ENCODE assay signal across 1 cellular context in genomic region chr16:1932050-1933028, GRCh38.
TF ChIP-seq lines count a peak whose summit lies in the region.

No MANE protein-coding gene starts in this region.

TF ChIP-seq in HepG2, 621 proteins besides CTCF, POLR2A, EP300 and RAD21 (continued from another document):
- TF ChIP-seq NFKBIZ (CRISPR knock-in tag; IDR thresholded peaks at IDR 0.05) (no peak), ZBTB1 (CRISPR knock-in tag; IDR thresholded peaks at IDR 0.05; ENCODE audit: borderline replicate concordance) (no peak), ZBTB7B (CRISPR knock-in tag; IDR thresholded peaks at IDR 0.05) (peak; percentile 49; the same call in 1 of the 2 replicates), ZMYM4 (CRISPR knock-in tag; IDR thresholded peaks at IDR 0.05) (0 out of 2 replicates have a peak, but pooled peaks have one; percentile 32), ZNF280B (CRISPR knock-in tag; IDR thresholded peaks at IDR 0.05; ENCODE audit: borderline replicate concordance) (0 out of 2 replicates have a peak, but pooled peaks have one; percentile 46), TGIF2 (CRISPR knock-in tag; IDR thresholded peaks at IDR 0.05) (no peak), ATF7-NPFF (CRISPR knock-in tag; IDR thresholded peaks at IDR 0.05; ENCODE audit: low read depth) (0 out of 2 replicates have a peak, but pooled peaks have one; percentile 9), SIX1 (CRISPR knock-in tag; IDR thresholded peaks at IDR 0.05; ENCODE audit: borderline replicate concordance) (no peak), ZSCAN21 (CRISPR knock-in tag; IDR thresholded peaks at IDR 0.05; ENCODE audit: borderline replicate concordance) (peak; percentile 23; the same call in 1 of the 2 replicates), KLF15 (CRISPR knock-in tag; IDR thresholded peaks at IDR 0.05; ENCODE audit: borderline replicate concordance) (no peak), FIP1L1 (IDR thresholded peaks at IDR 0.05; ENCODE audit: borderline replicate concordance, insufficient read depth, low read depth, low read length) (no peak), ZNF34 (CRISPR knock-in tag; IDR thresholded peaks at IDR 0.05; ENCODE audit: borderline replicate concordance) (no peak), SMAD3 (CRISPR knock-in tag; IDR thresholded peaks at IDR 0.05) (no peak), ZNF383 (CRISPR knock-in tag; IDR thresholded peaks at IDR 0.05; ENCODE audit: borderline replicate concordance) (no peak), CREBL2 (CRISPR knock-in tag; IDR thresholded peaks at IDR 0.05; ENCODE audit: borderline replicate concordance) (0 out of 2 replicates have a peak, but pooled peaks have one; percentile 32), FOXP1 (IDR thresholded peaks at IDR 0.05) (no peak), FOXP1 (CRISPR knock-in tag; IDR thresholded peaks at IDR 0.05) (no peak), SMC3 (IDR thresholded peaks at IDR 0.05; ENCODE audit: low read length) (peak; percentile 23; the same call in 1 of the 2 replicates), ATF3 (CRISPR knock-in tag; IDR thresholded peaks at IDR 0.05) (no peak), ZNF775 (CRISPR knock-in tag; IDR thresholded peaks at IDR 0.05; ENCODE audit: borderline replicate concordance) (no peak), TEAD3 (CRISPR knock-in tag; optimal IDR thresholded peaks at IDR 0.05; ENCODE audit: borderline replicate concordance) (no peak), ZNF292 (CRISPR knock-in tag; IDR thresholded peaks at IDR 0.05; ENCODE audit: borderline replicate concordance, low read depth) (peak; percentile 69; the same call in 1 of the 2 replicates), BORCS8-MEF2B (CRISPR knock-in tag; IDR thresholded peaks at IDR 0.05) (no peak), ZEB1 (IDR thresholded peaks at IDR 0.05; ENCODE audit: insufficient replicate concordance, low read depth) (no peak), ZNF543 (CRISPR knock-in tag; IDR thresholded peaks at IDR 0.05) (peak; percentile 5; the same call in 1 of the 2 replicates), ZNF282 (IDR thresholded peaks at IDR 0.05; ENCODE audit: partially characterized antibody) (no peak), SP1 (IDR thresholded peaks at IDR 0.05) (no peak), SP1 (CRISPR knock-in tag; IDR thresholded peaks at IDR 0.05) (0 out of 2 replicates have a peak, but pooled peaks have one; percentile 42)
- TF ChIP-seq, protein P1, sequence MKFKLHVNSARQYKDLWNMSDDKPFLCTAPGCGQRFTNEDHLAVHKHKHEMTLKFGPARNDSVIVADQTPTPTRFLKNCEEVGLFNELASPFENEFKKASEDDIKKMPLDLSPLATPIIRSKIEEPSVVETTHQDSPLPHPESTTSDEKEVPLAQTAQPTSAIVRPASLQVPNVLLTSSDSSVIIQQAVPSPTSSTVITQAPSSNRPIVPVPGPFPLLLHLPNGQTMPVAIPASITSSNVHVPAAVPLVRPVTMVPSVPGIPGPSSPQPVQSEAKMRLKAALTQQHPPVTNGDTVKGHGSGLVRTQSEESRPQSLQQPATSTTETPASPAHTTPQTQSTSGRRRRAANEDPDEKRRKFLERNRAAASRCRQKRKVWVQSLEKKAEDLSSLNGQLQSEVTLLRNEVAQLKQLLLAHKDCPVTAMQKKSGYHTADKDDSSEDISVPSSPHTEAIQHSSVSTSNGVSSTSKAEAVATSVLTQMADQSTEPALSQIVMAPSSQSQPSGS (CRISPR knock-in tag; IDR thresholded peaks at IDR 0.05) = 0 out of 2 replicates have a peak, but pooled peaks have one; percentile 25
- TF ChIP-seq, protein P2, sequence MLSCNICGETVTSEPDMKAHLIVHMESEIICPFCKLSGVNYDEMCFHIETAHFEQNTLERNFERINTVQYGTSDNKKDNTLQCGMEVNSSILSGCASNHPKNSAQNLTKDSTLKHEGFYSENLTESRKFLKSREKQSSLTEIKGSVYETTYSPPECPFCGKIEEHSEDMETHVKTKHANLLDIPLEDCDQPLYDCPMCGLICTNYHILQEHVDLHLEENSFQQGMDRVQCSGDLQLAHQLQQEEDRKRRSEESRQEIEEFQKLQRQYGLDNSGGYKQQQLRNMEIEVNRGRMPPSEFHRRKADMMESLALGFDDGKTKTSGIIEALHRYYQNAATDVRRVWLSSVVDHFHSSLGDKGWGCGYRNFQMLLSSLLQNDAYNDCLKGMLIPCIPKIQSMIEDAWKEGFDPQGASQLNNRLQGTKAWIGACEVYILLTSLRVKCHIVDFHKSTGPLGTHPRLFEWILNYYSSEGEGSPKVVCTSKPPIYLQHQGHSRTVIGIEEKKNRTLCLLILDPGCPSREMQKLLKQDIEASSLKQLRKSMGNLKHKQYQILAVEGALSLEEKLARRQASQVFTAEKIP (CRISPR knock-in tag; IDR thresholded peaks at IDR 0.05; ENCODE audit: borderline replicate concordance) = no peak
- TF ChIP-seq, protein P3, sequence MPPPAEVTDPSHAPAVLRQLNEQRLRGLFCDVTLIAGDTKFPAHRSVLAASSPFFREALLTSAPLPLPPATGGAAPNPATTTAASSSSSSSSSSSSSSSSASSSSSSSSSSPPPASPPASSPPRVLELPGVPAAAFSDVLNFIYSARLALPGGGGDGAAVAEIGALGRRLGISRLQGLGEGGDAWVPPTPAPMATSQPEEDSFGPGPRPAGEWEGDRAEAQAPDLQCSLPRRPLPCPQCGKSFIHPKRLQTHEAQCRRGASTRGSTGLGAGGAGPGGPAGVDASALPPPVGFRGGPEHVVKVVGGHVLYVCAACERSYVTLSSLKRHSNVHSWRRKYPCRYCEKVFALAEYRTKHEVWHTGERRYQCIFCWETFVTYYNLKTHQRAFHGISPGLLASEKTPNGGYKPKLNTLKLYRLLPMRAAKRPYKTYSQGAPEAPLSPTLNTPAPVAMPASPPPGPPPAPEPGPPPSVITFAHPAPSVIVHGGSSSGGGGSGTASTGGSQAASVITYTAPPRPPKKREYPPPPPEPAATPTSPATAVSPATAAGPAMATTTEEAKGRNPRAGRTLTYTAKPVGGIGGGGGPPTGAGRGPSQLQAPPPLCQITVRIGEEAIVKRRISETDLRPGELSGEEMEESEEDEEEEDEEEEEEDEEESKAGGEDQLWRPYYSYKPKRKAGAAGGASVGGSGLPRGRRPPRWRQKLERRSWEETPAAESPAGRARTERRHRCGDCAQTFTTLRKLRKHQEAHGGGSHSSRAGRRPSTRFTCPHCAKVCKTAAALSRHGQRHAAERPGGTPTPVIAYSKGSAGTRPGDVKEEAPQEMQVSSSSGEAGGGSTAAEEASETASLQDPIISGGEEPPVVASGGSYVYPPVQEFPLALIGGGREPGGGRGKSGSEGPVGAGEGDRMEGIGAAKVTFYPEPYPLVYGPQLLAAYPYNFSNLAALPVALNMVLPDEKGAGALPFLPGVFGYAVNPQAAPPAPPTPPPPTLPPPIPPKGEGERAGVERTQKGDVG (CRISPR knock-in tag; IDR thresholded peaks at IDR 0.05; ENCODE audit: borderline replicate concordance) = 0 out of 2 replicates have a peak, but pooled peaks have one; percentile 37
